In the genomic region with DNA sequence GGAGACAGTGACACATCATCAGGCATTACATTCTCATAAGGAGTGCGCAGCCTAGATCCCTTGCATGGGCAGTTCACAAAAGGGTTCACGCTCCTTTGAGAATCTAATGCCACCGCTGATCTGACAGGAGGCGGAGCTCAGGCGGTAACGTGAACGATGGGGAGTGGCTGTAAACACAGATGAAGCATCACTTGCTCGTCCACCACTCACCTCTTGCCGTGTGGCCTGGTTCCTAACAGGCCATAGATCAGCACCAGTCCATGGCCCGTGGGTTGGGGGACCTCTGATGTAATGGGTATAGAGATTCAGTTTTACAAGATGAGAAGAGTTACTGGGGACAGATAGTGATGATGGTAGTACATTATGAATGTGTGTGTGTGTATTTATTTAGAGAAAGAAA, we compare ENCODE assay signal across 3 cellular contexts.
"Had no signal": no experiment of that assay in that cellular context is flagged by ENCODE, and none has a peak within 500 bp of the region (broad histone marks: within the 10 kb centered on the region; RNA-seq: fewer than 3 reads in every experiment).

No MANE protein-coding gene starts in this region.

- DNase-seq: GDM1, GF-D8 had no signal

- H3K4me3 ChIP-seq: GM12878 had no signal

- ATAC-seq: GM12878 had no signal
